ENCODE assay signal across 1 cellular context in genomic region chr19:47730521-47730889, GRCh38.
TF ChIP-seq lines count a peak whose summit lies in the region.

No MANE protein-coding gene starts in this region.

TF ChIP-seq in HCT116, 20 proteins besides CTCF, POLR2A, EP300 and RAD21 (continued from another document):
- TF ChIP-seq, protein P1, sequence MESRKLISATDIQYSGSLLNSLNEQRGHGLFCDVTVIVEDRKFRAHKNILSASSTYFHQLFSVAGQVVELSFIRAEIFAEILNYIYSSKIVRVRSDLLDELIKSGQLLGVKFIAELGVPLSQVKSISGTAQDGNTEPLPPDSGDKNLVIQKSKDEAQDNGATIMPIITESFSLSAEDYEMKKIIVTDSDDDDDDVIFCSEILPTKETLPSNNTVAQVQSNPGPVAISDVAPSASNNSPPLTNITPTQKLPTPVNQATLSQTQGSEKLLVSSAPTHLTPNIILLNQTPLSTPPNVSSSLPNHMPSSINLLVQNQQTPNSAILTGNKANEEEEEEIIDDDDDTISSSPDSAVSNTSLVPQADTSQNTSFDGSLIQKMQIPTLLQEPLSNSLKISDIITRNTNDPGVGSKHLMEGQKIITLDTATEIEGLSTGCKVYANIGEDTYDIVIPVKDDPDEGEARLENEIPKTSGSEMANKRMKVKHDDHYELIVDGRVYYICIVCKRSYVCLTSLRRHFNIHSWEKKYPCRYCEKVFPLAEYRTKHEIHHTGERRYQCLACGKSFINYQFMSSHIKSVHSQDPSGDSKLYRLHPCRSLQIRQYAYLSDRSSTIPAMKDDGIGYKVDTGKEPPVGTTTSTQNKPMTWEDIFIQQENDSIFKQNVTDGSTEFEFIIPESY (IDR thresholded peaks at IDR 0.05; ENCODE audit: extremely low read depth, insufficient replicate concordance, low read length), result no peak
